Comparison of ENCODE assay signal across 17 cellular contexts in the genomic region with DNA sequence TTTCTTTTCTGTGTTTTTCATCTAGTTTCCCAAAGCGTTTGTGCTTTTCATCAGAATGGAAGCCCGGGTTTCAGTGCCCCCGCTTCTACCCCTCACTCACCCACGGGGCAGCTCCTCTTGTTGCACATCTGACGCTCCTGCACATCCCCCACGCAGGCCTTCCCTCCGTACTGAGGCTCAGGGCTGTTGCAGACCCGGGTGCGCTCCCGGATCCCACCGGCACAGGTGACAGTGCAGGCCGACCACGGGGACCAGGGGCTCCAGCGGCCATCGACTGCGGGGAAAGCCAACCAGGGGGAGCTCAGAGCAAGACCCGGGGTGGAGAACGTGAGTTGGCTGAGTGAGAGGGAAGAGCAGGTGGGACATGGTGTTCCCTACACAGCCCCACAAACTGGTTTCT. TPM values are rescaled to one million over a fixed set of nuclear protein-coding genes. Genes with fewer than 3 reads are reported as not detected.
"Had no signal": no experiment of that assay in that cellular context is flagged by ENCODE, and none has a peak within 500 bp of the region (broad histone marks: within the 10 kb centered on the region; RNA-seq: fewer than 3 reads in every experiment).

No MANE protein-coding gene starts in this region.

- H3K27me3 ChIP-seq: heart left ventricle, uterus had no signal

- H3K27ac ChIP-seq: heart left ventricle, parathyroid adenoma, psoas muscle, uterus had no signal

- ATAC-seq: heart left ventricle, psoas muscle had no signal

- H3K4me1 Mint-ChIP-seq: endodermal cell; naive thymus-derived CD4-positive, alpha-beta T cell had no signal

- H3K4me3 Mint-ChIP-seq: endodermal cell; naive thymus-derived CD4-positive, alpha-beta T cell; neural crest cell; stimulated activated naive CD8-positive, alpha-beta T cell treated with anti-CD3 and anti-CD28 coated beads, Interleukin-15, Interleukin-2, amounts not matched to agents 100 ng/mL and 50 ng/mL, for 24 hours had no signal

- H3K4me3 ChIP-seq: heart left ventricle, psoas muscle, smooth muscle cell, uterus had no signal

- DNase-seq: dermis blood vessel endothelial cell; endodermal cell; hippocampal formation; kidney glomerular epithelial cell; naive thymus-derived CD4-positive, alpha-beta T cell; nucleus accumbens; psoas muscle; retina; stimulated activated CD4-positive, alpha-beta T cell treated with anti-CD3 and anti-CD28 coated beads, Interleukin-2, amount 100 ng/mL, for 48 hours; substantia nigra; trophoblast cell had no signal

- H3K9ac ChIP-seq: parathyroid adenoma had no signal

- H3K27ac Mint-ChIP-seq: endodermal cell had no signal

- H3K36me3 ChIP-seq: uterus had no signal

- H2AFZ ChIP-seq: parathyroid adenoma had no signal

- H3K4me2 ChIP-seq: smooth muscle cell had no signal

- H3K27me3 Mint-ChIP-seq: stimulated activated naive CD8-positive, alpha-beta T cell treated with anti-CD3 and anti-CD28 coated beads, Interleukin-15, Interleukin-2, amounts not matched to agents 100 ng/mL and 50 ng/mL, for 24 hours had no signal

- H3K9me3 ChIP-seq: heart left ventricle, psoas muscle, uterus had no signal

- H3K4me1 ChIP-seq: parathyroid adenoma, psoas muscle, uterus had no signal

RNA-seq across cellular contexts. Expression of a gene that starts 19.0 kb away (rescaled TPM):
- total RNA-seq: naive thymus-derived CD4-positive, alpha-beta T cell had no signal
